20 cellular contexts compared by ENCODE assay signal in genomic region chr15:67914028-67914427, GRCh38.
DNase-seq lines count a peak whose midpoint lies in the region; ATAC-seq, FAIRE-seq and TF ChIP-seq lines count a peak whose summit lies in the region.
"Had no signal": no experiment of that assay in that cellular context is flagged by ENCODE, and none has a peak within 500 bp of the region (broad histone marks: within the 10 kb centered on the region; RNA-seq: fewer than 3 reads in every experiment).

No MANE protein-coding gene starts in this region.

- H3K4me3 Mint-ChIP-seq in chondrocyte (ENCODE audit: unreplicated experiment) (no peak overlapping the region), nephron progenitor cell (peak overlapping the region; percentile 74), CD14-positive monocyte (no peak overlapping the region)

- H3K4me1 ChIP-seq in A549 = peaks cover 45% of the 10 kb centered on the region
- peaks cover 44% of the 10 kb centered on the region for H3K4me1 ChIP-seq in stomach smooth muscle (ENCODE audit: control insufficient read depth, insufficient read depth, low read length)

- peaks cover 2% of the 10 kb centered on the region for H3K36me3 Mint-ChIP-seq in chondrocyte (ENCODE audit: low read depth)
- peaks cover 4% of the 10 kb centered on the region for H3K36me3 Mint-ChIP-seq in nephron progenitor cell (ENCODE audit: low read depth)
- H3K36me3 Mint-ChIP-seq in CD14-positive monocyte = peaks cover 2% of the 10 kb centered on the region in 2 donors

- H3K27me3 Mint-ChIP-seq in chondrocyte (ENCODE audit: low read depth) (no peaks in the 10 kb centered on the region), nephron progenitor cell (ENCODE audit: low read depth, poor library complexity) (peaks cover 15% of the 10 kb centered on the region), CD14-positive monocyte (ENCODE audit: low read depth in 3 of 3) (peaks cover 0 to 2% (median 0%) of the 10 kb centered on the region in 3 donors)

- H3K4me1 Mint-ChIP-seq in chondrocyte (ENCODE audit: low read depth) = peaks cover 62% of the 10 kb centered on the region
- peaks cover 60% of the 10 kb centered on the region for H3K4me1 Mint-ChIP-seq in nephron progenitor cell
- H3K4me1 Mint-ChIP-seq in CD14-positive monocyte = peaks cover 3% of the 10 kb centered on the region

- no peak overlapping the region for H3K4me3 ChIP-seq in A549
- no peak overlapping the region for H3K4me3 ChIP-seq in stomach smooth muscle (ENCODE audit: low read length in 2 of 2)
- H3K4me3 ChIP-seq: BLaER1 had no signal

- H3K4me2 ChIP-seq in A549 = peak overlapping the region; percentile 76
- H3K4me2 ChIP-seq: BLaER1 had no signal

- TF ChIP-seq EP300 in A549 (IDR thresholded peaks at IDR 0.05) = no peak

- POLR2A ChIA-PET in A549 (lab: Yijun Ruan, JAX) = interaction anchor here (0.6 to 3.7 kb wide), 6 partner anchors 30 to 343 kb away, joined by 3 to 29 read pairs (median 14); partner anchors contain the start of gene PIAS1

- H3K9ac ChIP-seq in stomach smooth muscle (ENCODE audit: low read length in 2 of 2) = no peak overlapping the region
- H3K9ac ChIP-seq: BLaER1 had no signal

- H3K27ac Mint-ChIP-seq in chondrocyte (ENCODE audit: unreplicated experiment) = peak overlapping the region; percentile 98
- no peak overlapping the region for H3K27ac Mint-ChIP-seq in nephron progenitor cell
- H3K27ac Mint-ChIP-seq in CD14-positive monocyte = no peak overlapping the region

- H3K9me3 Mint-ChIP-seq in chondrocyte (ENCODE audit: low read depth) (peaks cover 14% of the 10 kb centered on the region), nephron progenitor cell (peaks cover 21% of the 10 kb centered on the region), CD14-positive monocyte (peaks cover 12 to 32% (median 21%) of the 10 kb centered on the region in 7 donors)

- TF ChIP-seq POLR2A in A549 (IDR thresholded peaks at IDR 0.05; ENCODE audit: low read length) = no peak

- CTCF ChIA-PET in A549 (lab: Yijun Ruan, JAX) = interaction anchor here (1.0 kb wide), 1 partner anchor 132 kb away, joined by 4 read pairs; no protein-coding TSS in a partner anchor

- 91% methylated on average over 1 of the region's 1 CpG for WGBS in A549 (ENCODE audit: missing lambda C conversion rate)

- H3K27me3 ChIP-seq in stomach smooth muscle (ENCODE audit: control insufficient read depth in 1 of 2, insufficient read depth in 2 of 2, low read length in 2 of 2) = no peaks in the 10 kb centered on the region
- H3K27me3 ChIP-seq: BLaER1 had no signal

- no peak for TF ChIP-seq RAD21 in A549 (conservative IDR thresholded peaks at IDR 0.05 in 1 of 2, IDR thresholded peaks at IDR 0.05 in 1 of 2)

- peaks cover 30% of the 10 kb centered on the region for H3K9me3 ChIP-seq in A549
- H3K9me3 ChIP-seq in stomach smooth muscle (ENCODE audit: control insufficient read depth in 2 of 2, low read length in 2 of 2) = peaks cover 5% of the 10 kb centered on the region in 2 donors

- H3K27ac ChIP-seq in A549 (peak overlapping the region; percentile 86 to 88), stomach smooth muscle (ENCODE audit: low read length) (peak overlapping the region; percentile 33), caudate nucleus (ENCODE audit: low read depth, low read length) (no peak overlapping the region)
- H3K27ac ChIP-seq: BLaER1, HL-60 had no signal

- no peaks in the 10 kb centered on the region for H3K36me3 ChIP-seq in stomach smooth muscle (ENCODE audit: control insufficient read depth in 2 of 2, insufficient read depth in 2 of 2, low read length in 2 of 2)
- H3K36me3 ChIP-seq: BLaER1 had no signal

- DNase-seq in A549 (ENCODE audit: low read depth in 1 of 2, low spot score in 1 of 2) = no peak
- no peak for DNase-seq in chondrocyte (ENCODE audit: low spot score)
- no peak for DNase-seq in nephron progenitor cell
- DNase-seq in caudate nucleus (lab: John Stamatoyannopoulos, UW) = no peak
- DNase-seq in CD14-positive monocyte (ENCODE audit: low spot score) = no peak
- DNase-seq in NCI-H82 (lab: John Stamatoyannopoulos, UW) = no peak
- DNase-seq: ACHN; activated CD4-positive, CD25-positive, alpha-beta regulatory T cell treated with anti-CD3 and anti-CD28 coated beads, Interleukin-2, amount 50 U/mL, for 72 hours; activated gamma-delta T cell treated with Interleukin-2 at 50 U/mL for 16 hours; activated T-cell treated with anti-CD3 and anti-CD28 coated beads, Interleukin-2, amount 50 U/mL, for 1 hour; dermis blood vessel endothelial cell; EL; NCI-H1105; NCI-H2029; NCI-H345 had no signal

- FAIRE-seq in A549 (lab: Jason Lieb, UNC) = no peak
- FAIRE-seq: bronchial epithelial cell had no signal

- TF ChIP-seq CTCF in A549 (IDR thresholded peaks at IDR 0.05) = no peak
- TF ChIP-seq CTCF in chondrocyte (IDR thresholded peaks at IDR 0.05) = no peak
- no peak for TF ChIP-seq CTCF in nephron progenitor cell (IDR thresholded peaks at IDR 0.05)
- no peak for TF ChIP-seq CTCF in CD14-positive monocyte (IDR thresholded peaks at IDR 0.05)

- ATAC-seq in A549 (no peak), HG03108 (IDR thresholded peaks at IDR 0.05; ENCODE audit: unreplicated experiment) (no peak)

- intact Hi-C loops in CD14-positive monocyte (cut with micrococcal nuclease) = no loop called here

TF ChIP-seq in A549, 52 proteins besides CTCF, POLR2A, EP300 and RAD21:
- TF ChIP-seq KDM5A (IDR thresholded peaks at IDR 0.05) (no peak), MAZ (IDR thresholded peaks at IDR 0.05; ENCODE audit: borderline replicate concordance, low read depth, low read length) (no peak), HOXB13 (CRISPR knock-in tag; IDR thresholded peaks at IDR 0.05; ENCODE audit: low read depth) (no peak), CEBPB (IDR thresholded peaks at IDR 0.05) (no peak), TFCP2L1 (CRISPR knock-in tag; IDR thresholded peaks at IDR 0.05) (no peak), CBX2 (IDR thresholded peaks at IDR 0.05; ENCODE audit: borderline replicate concordance, low read depth) (no peak)
